9 cellular contexts compared by ENCODE assay signal in genomic region chr4:4502694-4503311, GRCh38.
DNase-seq lines count a peak whose midpoint lies in the region; ATAC-seq and TF ChIP-seq lines count a peak whose summit lies in the region.
"Had no signal": no experiment of that assay in that cellular context is flagged by ENCODE, and none has a peak within 500 bp of the region (broad histone marks: within the 10 kb centered on the region; RNA-seq: fewer than 3 reads in every experiment).

No MANE protein-coding gene starts in this region.

- peak overlapping the region; percentile 44 for H3K4me2 ChIP-seq in MM.1S (ENCODE audit: low read depth, low read length)

- DNase-seq in MM.1S (no peak), cardiac fibroblast (ENCODE audit: low read depth in 2 of 2) (peak; percentile 51 to 69), SW 1271 (lab: John Stamatoyannopoulos, UW) (no peak), HPDE6-E6E7 (ENCODE audit: extremely low spot score) (no peak)
- peak; percentile 4 for DNase-seq in stimulated activated CD8-positive, alpha-beta memory T cell treated with anti-CD3 and anti-CD28 coated beads, Interleukin-15, amount 100 ng/mL, for 1 hour (ENCODE audit: low read depth)

- H3F3A ChIP-seq in MM.1S (ENCODE audit: insufficient read depth, low read length), result no peaks in the 10 kb centered on the region

- peak overlapping the region; percentile 31; the same call in 1 of the 2 replicates for H3K27ac ChIP-seq in MM.1S (ENCODE audit: low read length)
- H3K27ac ChIP-seq: skin epidermis had no signal

- H3K36me3 ChIP-seq in MM.1S (replicated peaks; ENCODE audit: insufficient read depth, low read length), result no peaks in the 10 kb centered on the region

- H4K20me1 ChIP-seq in MM.1S (ENCODE audit: insufficient read depth, low read length), result no peaks in the 10 kb centered on the region; the same call in 1 of the 2 replicates

- TF ChIP-seq CTCF in MM.1S (IDR thresholded peaks at IDR 0.05; ENCODE audit: low read length) (no peak), cardiac fibroblast (IDR thresholded peaks at IDR 0.05; ENCODE audit: low read depth, low read length) (no peak)

- peak overlapping the region; percentile 13; the same call in 1 of the 2 replicates for H3K9ac ChIP-seq in MM.1S (ENCODE audit: low read length)

- peaks cover 75% of the 10 kb centered on the region for H3K79me2 ChIP-seq in MM.1S (ENCODE audit: low read length)

- H3K9me2 ChIP-seq in MM.1S (replicated peaks; ENCODE audit: insufficient read depth, low read length), result no peaks in the 10 kb centered on the region

- no peaks in the 10 kb centered on the region for H3K4me1 ChIP-seq in MM.1S (ENCODE audit: low read length)

- no peak overlapping the region for H2AFZ ChIP-seq in MM.1S (ENCODE audit: low read length)

- H3K4me3 ChIP-seq in MM.1S (ENCODE audit: low read length) (peak overlapping the region; percentile 29; the same call in 1 of the 2 replicates), cardiac fibroblast (replicated peaks in 1 of 2; ENCODE audit: low read depth in 2 of 2, low read length in 2 of 2) (no peak overlapping the region)
- H3K4me3 ChIP-seq: skin epidermis had no signal

- no peaks in the 10 kb centered on the region for H3K9me3 ChIP-seq in MM.1S (replicated peaks; ENCODE audit: insufficient read depth, low read length)

- peak; percentile 62 for ATAC-seq in GM19463 (IDR thresholded peaks at IDR 0.05; ENCODE audit: unreplicated experiment)
- ATAC-seq in GM18520 (IDR thresholded peaks at IDR 0.05; ENCODE audit: unreplicated experiment), result no peak
- ATAC-seq in HG02840 (IDR thresholded peaks at IDR 0.05; ENCODE audit: low FRiP score, unreplicated experiment), result no peak

- no peaks in the 10 kb centered on the region for H3K27me3 ChIP-seq in MM.1S (replicated peaks; ENCODE audit: insufficient read depth, low read length)

Comparison
In these comparisons a context has a peak if more than half of its experiments do, and no peak if none do; other contexts are left out.
1. DNase-seq: peak in cardiac fibroblast (2 of 2) and stimulated activated CD8-positive, alpha-beta memory T cell treated with anti-CD3 and anti-CD28 coated beads, Interleukin-15, amount 100 ng/mL, for 1 hour (single experiment); none in MM.1S (single experiment), SW 1271 (0 of 2) and HPDE6-E6E7 (single experiment).